Comparison of ENCODE assay signal across 40 cellular contexts in the genomic region with DNA sequence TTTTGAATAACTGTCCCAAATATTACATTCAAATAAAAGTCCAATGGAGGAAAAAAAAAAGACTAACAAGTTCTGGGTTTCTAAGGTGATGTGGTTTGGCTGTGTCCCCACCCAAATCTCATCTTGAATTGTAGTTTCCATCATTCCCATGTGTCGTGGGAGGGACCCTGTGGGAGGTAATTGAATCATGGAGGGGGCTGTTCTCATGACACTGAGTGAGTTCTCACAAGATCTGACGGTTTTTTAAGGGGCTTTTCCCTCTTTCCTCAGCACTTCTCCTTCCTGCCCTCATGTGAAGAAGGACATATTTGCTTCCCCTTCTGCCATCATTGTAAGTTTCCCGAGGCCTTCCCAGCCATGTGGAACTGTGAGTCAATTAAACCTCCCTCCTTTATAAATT. TPM values are rescaled to one million over a fixed set of nuclear protein-coding genes. Genes with fewer than 3 reads are reported as not detected.
"Had no signal": no experiment of that assay in that cellular context is flagged by ENCODE, and none has a peak within 500 bp of the region (broad histone marks: within the 10 kb centered on the region; RNA-seq: fewer than 3 reads in every experiment).

No MANE protein-coding gene starts in this region.

- ATAC-seq: activated naive CD4-positive, alpha-beta T cell treated with anti-CD3 and anti-CD28 coated beads, Interleukin-2, amount 50 U/mL, for 72 hours; activated naive CD8-positive, alpha-beta T cell treated with anti-CD3 and anti-CD28 coated beads, Interleukin-2, amount 50 U/mL, for 24 hours; activated T-cell treated with anti-CD3 and anti-CD28 coated beads, Interleukin-2, amount 50 U/mL, for 4 hours; activated T-cell treated with anti-CD3 and anti-CD28 coated beads, Interleukin-2, amount 50 U/mL, for 72 hours; activated T-helper 17 cell treated with anti-CD3 and anti-CD28 coated beads, Interleukin-2, amount 50 U/mL, for 72 hours; body of pancreas had no signal

- H3K4me1 ChIP-seq: adrenal gland, ascending aorta, body of pancreas, breast epithelium had no signal

- H3K9me3 ChIP-seq: adrenal gland, ascending aorta, breast epithelium had no signal

- H3K4me3 ChIP-seq: adrenal gland, ascending aorta, body of pancreas, breast epithelium, cardiac muscle cell had no signal

- H3K27me3 ChIP-seq: adrenal gland, ascending aorta, body of pancreas, brain microvascular endothelial cell, breast epithelium, cardiac muscle cell had no signal

- DNase-seq: activated effector memory CD4-positive, alpha-beta T cell treated with anti-CD3 and anti-CD28 coated beads, Interleukin-2, amount 50 U/mL, for 16 hours; activated effector memory CD4-positive, alpha-beta T cell treated with Interleukin-2 at 50 U/mL for 16 hours; activated gamma-delta T cell; activated gamma-delta T cell treated with Interleukin-2 at 50 U/mL for 16 hours; activated naive CD4-positive, alpha-beta T cell; activated naive CD4-positive, alpha-beta T cell treated with anti-CD3 and anti-CD28 coated beads for 36 hours; activated naive CD4-positive, alpha-beta T cell treated with anti-CD3 and anti-CD28 coated beads, Interleukin-2, amount 10 ng/mL, durations not matched to agents 7 days and 5 days; activated naive CD4-positive, alpha-beta T cell treated with anti-CD3 and anti-CD28 coated beads, Interleukin-2, amount 50 U/mL, for 16 hours; activated naive CD4-positive, alpha-beta T cell treated with Interleukin-2 at 50 U/mL for 16 hours; activated naive CD8-positive, alpha-beta T cell treated with anti-CD3 and anti-CD28 coated beads for 36 hours; activated naive CD8-positive, alpha-beta T cell treated with anti-CD3 and anti-CD28 coated beads, Interleukin-2, amount 10 ng/mL, durations not matched to agents 7 days and 5 days; activated naive CD8-positive, alpha-beta T cell treated with anti-CD3 and anti-CD28 coated beads, Interleukin-2, amount 50 U/mL, for 24 hours; activated T-cell treated with anti-CD3 and anti-CD28 coated beads, Interleukin-2, amount 50 U/mL, for 1 hour; activated T-cell treated with anti-CD3 and anti-CD28 coated beads, Interleukin-2, amount 50 U/mL, for 24 hours; activated T-cell treated with anti-CD3 and anti-CD28 coated beads, Interleukin-2, amount 50 U/mL, for 4 hours; activated T-cell treated with anti-CD3 and anti-CD28 coated beads, Interleukin-2, amount 50 U/mL, for 48 hours; activated T-cell treated with anti-CD3 and anti-CD28 coated beads, Interleukin-2, amount 50 U/mL, for 72 hours; adrenal gland; amniotic stem cell; amygdala; anterior cingulate cortex; aorta; body of pancreas; brain microvascular endothelial cell; caudate nucleus; central memory CD4-positive, alpha-beta T cell; cerebellar nuclear complex had no signal

- H3K27ac ChIP-seq: adrenal gland, ascending aorta, body of pancreas, brain microvascular endothelial cell, breast epithelium, cardiac muscle cell had no signal

- FAIRE-seq: astrocyte, bronchial epithelial cell had no signal

- H3K36me3 ChIP-seq: adrenal gland, ascending aorta, brain microvascular endothelial cell, breast epithelium, cardiac muscle cell had no signal

RNA-seq across cellular contexts. Expression of gene MS4A2, which starts 7.9 kb away (rescaled TPM):
- total RNA-seq: activated naive CD4-positive, alpha-beta T cell treated with anti-CD3 and anti-CD28 coated beads for 36 hours; activated naive CD4-positive, alpha-beta T cell treated with anti-CD3 and anti-CD28 coated beads, Interleukin-2, amount 50 U/mL, for 72 hours; activated naive CD8-positive, alpha-beta T cell treated with anti-CD3 and anti-CD28 coated beads for 36 hours; activated naive CD8-positive, alpha-beta T cell treated with anti-CD3 and anti-CD28 coated beads, Interleukin-2, amount 10 ng/mL, durations not matched to agents 7 days and 5 days; activated T-cell treated with anti-CD3 and anti-CD28 coated beads, Interleukin-2, amount 50 U/mL, for 4 hours; activated T-cell treated with anti-CD3 and anti-CD28 coated beads, Interleukin-2, amount 50 U/mL, for 72 hours; activated T-helper 1 cell treated with anti-CD3 and anti-CD28 coated beads, Interleukin-12 subunit alpha, Interleukin-12 subunit beta, Interleukin-2, Interleukin-4 antibody, amounts not matched to agents 30 ng/mL and 10 ng/mL and 1 ng/mL, durations not matched to agents 14 hours and 24 hours and 36 hours; activated T-helper 17 cell treated with anti-CD3 and anti-CD28 coated beads, Interleukin-2, amount 50 U/mL, for 72 hours; activated T-helper 2 cell treated with anti-CD3 and anti-CD28 coated beads, Interferon-gamma antibody, Interleukin-2, Interleukin-4, amounts not matched to agents 10 μg/mL and 5 μg/mL and 100 μg/mL, durations not matched to agents 14 hours and 24 hours and 36 hours; ascending aorta; astrocyte; bronchial epithelial cell; cardiac muscle cell; cerebellum; chondrocyte had no signal
- polyA plus RNA-seq: cardiac muscle cell had no signal

RNA-seq across cellular contexts. Expression of gene MS4A3, which starts 24.1 kb away (rescaled TPM):
- total RNA-seq: activated naive CD4-positive, alpha-beta T cell treated with anti-CD3 and anti-CD28 coated beads for 36 hours; activated naive CD4-positive, alpha-beta T cell treated with anti-CD3 and anti-CD28 coated beads, Interleukin-2, amount 50 U/mL, for 72 hours; activated naive CD8-positive, alpha-beta T cell treated with anti-CD3 and anti-CD28 coated beads for 36 hours; activated naive CD8-positive, alpha-beta T cell treated with anti-CD3 and anti-CD28 coated beads, Interleukin-2, amount 10 ng/mL, durations not matched to agents 7 days and 5 days; activated T-cell treated with anti-CD3 and anti-CD28 coated beads, Interleukin-2, amount 50 U/mL, for 4 hours; activated T-cell treated with anti-CD3 and anti-CD28 coated beads, Interleukin-2, amount 50 U/mL, for 72 hours; activated T-helper 1 cell treated with anti-CD3 and anti-CD28 coated beads, Interleukin-12 subunit alpha, Interleukin-12 subunit beta, Interleukin-2, Interleukin-4 antibody, amounts not matched to agents 30 ng/mL and 10 ng/mL and 1 ng/mL, durations not matched to agents 14 hours and 24 hours and 36 hours; activated T-helper 17 cell treated with anti-CD3 and anti-CD28 coated beads, Interleukin-2, amount 50 U/mL, for 72 hours; activated T-helper 2 cell treated with anti-CD3 and anti-CD28 coated beads, Interferon-gamma antibody, Interleukin-2, Interleukin-4, amounts not matched to agents 10 μg/mL and 5 μg/mL and 100 μg/mL, durations not matched to agents 14 hours and 24 hours and 36 hours; adrenal gland; aorta; ascending aorta; astrocyte; body of pancreas; breast epithelium; bronchial epithelial cell; cardiac muscle cell; chondrocyte had no signal
- polyA plus RNA-seq: adrenal gland, aorta, cardiac muscle cell had no signal

RNA-seq across cellular contexts. Expression of gene OOSP2, which starts 40.3 kb away (rescaled TPM):
- total RNA-seq: activated naive CD4-positive, alpha-beta T cell treated with anti-CD3 and anti-CD28 coated beads for 36 hours; activated naive CD4-positive, alpha-beta T cell treated with anti-CD3 and anti-CD28 coated beads, Interleukin-2, amount 50 U/mL, for 72 hours; activated naive CD8-positive, alpha-beta T cell treated with anti-CD3 and anti-CD28 coated beads for 36 hours; activated naive CD8-positive, alpha-beta T cell treated with anti-CD3 and anti-CD28 coated beads, Interleukin-2, amount 10 ng/mL, durations not matched to agents 7 days and 5 days; activated T-cell treated with anti-CD3 and anti-CD28 coated beads, Interleukin-2, amount 50 U/mL, for 4 hours; activated T-cell treated with anti-CD3 and anti-CD28 coated beads, Interleukin-2, amount 50 U/mL, for 72 hours; activated T-helper 1 cell treated with anti-CD3 and anti-CD28 coated beads, Interleukin-12 subunit alpha, Interleukin-12 subunit beta, Interleukin-2, Interleukin-4 antibody, amounts not matched to agents 30 ng/mL and 10 ng/mL and 1 ng/mL, durations not matched to agents 14 hours and 24 hours and 36 hours; activated T-helper 17 cell treated with anti-CD3 and anti-CD28 coated beads, Interleukin-2, amount 50 U/mL, for 72 hours; activated T-helper 2 cell treated with anti-CD3 and anti-CD28 coated beads, Interferon-gamma antibody, Interleukin-2, Interleukin-4, amounts not matched to agents 10 μg/mL and 5 μg/mL and 100 μg/mL, durations not matched to agents 14 hours and 24 hours and 36 hours; adrenal gland; aorta; ascending aorta; astrocyte; body of pancreas; breast epithelium; bronchial epithelial cell; cardiac muscle cell; cardiac septum; cerebellum; chondrocyte had no signal
- polyA plus RNA-seq: adipose tissue, adrenal gland, aorta, cardiac muscle cell had no signal
